ENCODE assay signal across 19 cellular contexts in the genomic region with DNA sequence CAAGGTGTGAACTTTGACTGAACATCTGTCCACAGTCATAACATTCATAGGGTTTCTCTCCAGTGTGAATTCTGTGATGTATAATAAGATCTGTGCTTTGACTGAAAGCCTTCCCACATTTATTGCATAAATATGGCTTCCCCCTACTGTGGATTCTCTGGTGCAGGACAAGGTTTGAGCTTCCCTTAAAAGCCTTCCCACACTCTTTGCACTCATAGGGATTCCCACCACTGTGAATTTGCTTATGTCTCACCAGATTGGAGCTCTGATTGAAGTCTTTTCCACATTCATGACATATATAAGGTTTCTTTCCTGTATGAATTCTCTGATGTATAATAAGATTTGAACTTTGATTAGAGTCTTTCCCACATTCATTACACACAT. TPM values are rescaled to one million over a fixed set of nuclear protein-coding genes. Genes with fewer than 3 reads are reported as not detected.
DNase-seq lines count a peak whose midpoint lies in the region; ATAC-seq and TF ChIP-seq lines count a peak whose summit lies in the region.
"Had no signal": no experiment of that assay in that cellular context is flagged by ENCODE, and none has a peak within 500 bp of the region (broad histone marks: within the 10 kb centered on the region; RNA-seq: fewer than 3 reads in every experiment).

No MANE protein-coding gene starts in this region.

- peak overlapping the region; percentile 0 for H3K4me3 ChIP-seq in CD8-positive, alpha-beta memory T cell (ENCODE audit: low read length)
- 0 out of 2 replicates have a peak overlapping the region, but pooled peaks have one; percentile 3 for H3K4me3 ChIP-seq in PC-9

- H3K4me3 Mint-ChIP-seq in CD8-positive, alpha-beta memory T cell = no peak overlapping the region
- H3K4me3 Mint-ChIP-seq in endothelial cell (ENCODE audit: unreplicated experiment) (peak overlapping the region; percentile 78), neural crest cell (peak overlapping the region; percentile 16)
- H3K4me3 Mint-ChIP-seq: CD4-positive, CD25-positive, alpha-beta regulatory T cell had no signal

- POLR2A ChIA-PET in CD8-positive, alpha-beta memory T cell (lab: Charles Lee) = interaction anchor here (1.1 kb wide), 1 partner anchor 8 kb away, joined by 4 read pairs; the partner anchor contains the start of gene ZNF594
- POLR2A ChIA-PET in PC-9 (lab: Charles Lee; ENCODE audit: unreplicated experiment) = interaction anchor here (0.7 kb wide), 1 partner anchor 89 kb away, joined by 3 read pairs; no protein-coding TSS in a partner anchor

- H2AFZ ChIP-seq in PC-9 = no peak overlapping the region

- no peak overlapping the region for H3K27ac ChIP-seq in CD8-positive, alpha-beta memory T cell (ENCODE audit: low read depth, low read length)
- no peak overlapping the region for H3K27ac ChIP-seq in PC-9

- peaks cover 7 to 30% (median 11%) of the 10 kb centered on the region in 3 donors for H3K4me1 Mint-ChIP-seq in CD8-positive, alpha-beta memory T cell
- no peaks in the 10 kb centered on the region for H3K4me1 Mint-ChIP-seq in endothelial cell (ENCODE audit: unreplicated experiment)
- no peaks in the 10 kb centered on the region for H3K4me1 Mint-ChIP-seq in neural crest cell

- H3K36me3 Mint-ChIP-seq in CD8-positive, alpha-beta memory T cell = peaks cover 18 to 68% (median 59%) of the 10 kb centered on the region in 3 donors
- peaks cover 79% of the 10 kb centered on the region for H3K36me3 Mint-ChIP-seq in endothelial cell (ENCODE audit: low read depth, unreplicated experiment)
- H3K36me3 Mint-ChIP-seq in neural crest cell (ENCODE audit: low read depth) = peaks cover 86% of the 10 kb centered on the region

- H3K4me2 ChIP-seq in PC-9 = no peak overlapping the region

- peaks cover 73% of the 10 kb centered on the region for H3K9me3 ChIP-seq in CD8-positive, alpha-beta memory T cell (ENCODE audit: low read length)
- H3K9me3 ChIP-seq in PC-9 (ENCODE audit: insufficient read depth, low read depth) = peaks cover 76% of the 10 kb centered on the region

- H3K27ac Mint-ChIP-seq in CD8-positive, alpha-beta memory T cell = peak overlapping the region in 1 of 8 donors; percentile 23
- H3K27ac Mint-ChIP-seq in endothelial cell (ENCODE audit: unreplicated experiment) (no peak overlapping the region), neural crest cell (ENCODE audit: unreplicated experiment) (no peak overlapping the region)

- H3K9me3 Mint-ChIP-seq in CD8-positive, alpha-beta memory T cell = peaks cover 49 to 93% (median 91%) of the 10 kb centered on the region in 5 donors
- H3K9me3 Mint-ChIP-seq in endothelial cell (ENCODE audit: unreplicated experiment) (peaks cover 65% of the 10 kb centered on the region), neural crest cell (peaks cover 49% of the 10 kb centered on the region)

- no peaks in the 10 kb centered on the region for H3K36me3 ChIP-seq in CD8-positive, alpha-beta memory T cell (ENCODE audit: insufficient read depth, low read length)
- peaks cover 13% of the 10 kb centered on the region for H3K36me3 ChIP-seq in PC-9 (ENCODE audit: low read depth)

- TF ChIP-seq CTCF in PC-9 (conservative IDR thresholded peaks at IDR 0.05) (no peak), endothelial cell (IDR thresholded peaks at IDR 0.05; ENCODE audit: unreplicated experiment) (no peak), neural crest cell (conservative IDR thresholded peaks at IDR 0.05) (no peak)

- no peak for ATAC-seq in GM18498 (IDR thresholded peaks at IDR 0.05; ENCODE audit: unreplicated experiment)
- ATAC-seq in HG02981 (IDR thresholded peaks at IDR 0.05; ENCODE audit: unreplicated experiment) = no peak

- no peaks in the 10 kb centered on the region for H3K79me2 ChIP-seq in PC-9 (ENCODE audit: low read depth)

- no peaks in the 10 kb centered on the region for H3K27me3 ChIP-seq in CD8-positive, alpha-beta memory T cell (ENCODE audit: insufficient read depth, low read length, poor library complexity, severe bottlenecking)
- no peaks in the 10 kb centered on the region for H3K27me3 ChIP-seq in PC-9 (ENCODE audit: insufficient read depth, low read depth)

- no TSS peak for BruUV-seq in PC-9 (replicated peaks; lab: Mats Ljungman, UMichigan)

- H4K20me1 ChIP-seq in PC-9 (ENCODE audit: insufficient read depth) = no peaks in the 10 kb centered on the region

- H3F3A ChIP-seq in PC-9 (ENCODE audit: insufficient read depth, low read depth) = peaks cover 38% of the 10 kb centered on the region

- intact Hi-C loops in PC-9 (cut with micrococcal nuclease; ENCODE audit: unreplicated experiment) = no loop called here

- H3K9me2 ChIP-seq in PC-9 (ENCODE audit: insufficient read depth) = no peaks in the 10 kb centered on the region

- H3K27me3 Mint-ChIP-seq in CD8-positive, alpha-beta memory T cell = no peaks in the 10 kb centered on the region
- H3K27me3 Mint-ChIP-seq in endothelial cell (ENCODE audit: unreplicated experiment) = peaks cover 17% of the 10 kb centered on the region
- peaks cover 12% of the 10 kb centered on the region for H3K27me3 Mint-ChIP-seq in neural crest cell (ENCODE audit: low read depth)
- H3K27me3 Mint-ChIP-seq: CD4-positive, CD25-positive, alpha-beta regulatory T cell had no signal

- no peak for DNase-seq in CD8-positive, alpha-beta memory T cell
- DNase-seq in PC-9 (no peak), endothelial cell (ENCODE audit: low spot score) (no peak), neural crest cell (ENCODE audit: low read depth, low spot score) (no peak), NOMO-1 treated with dmso at 0.1 percent for 144 hours (lab: John Stamatoyannopoulos, UW; ENCODE audit: unreplicated experiment) (no peak), 8988T (no peak)
- DNase-seq: ACHN; AML-193; Calu3; CD4-positive, CD25-positive, alpha-beta regulatory T cell; NCI-H187; NCI-H345; NCI-H526 treated with DMSO at 0.1 percent for 48 hours; OCI-M1; RPMI8226; SIG-M5 had no signal

- H3K4me1 ChIP-seq in CD8-positive, alpha-beta memory T cell (ENCODE audit: insufficient read depth, low read length) = no peaks in the 10 kb centered on the region
- H3K4me1 ChIP-seq in PC-9 (replicated peaks; ENCODE audit: insufficient read depth) = no peaks in the 10 kb centered on the region

- CTCF ChIA-PET in CD8-positive, alpha-beta memory T cell (lab: Charles Lee) = interaction anchor here (0.9 kb wide), 1 partner anchor 8 kb away, joined by 3 read pairs; the partner anchor contains the start of gene ZNF594
- CTCF ChIA-PET in PC-9 (lab: Charles Lee) = no interaction called here

RNA-seq across cellular contexts. Expression of gene ZNF594, which starts 8.3 kb away (rescaled TPM):
- 10 to 100 TPM; 11.7 to 14.9 TPM for total RNA-seq in CD8-positive, alpha-beta memory T cell
- polyA plus RNA-seq in CD8-positive, alpha-beta memory T cell = 1.2 TPM
- total RNA-seq in PC-9 (2021) = 14.0 and 18.4 TPM in 2 replicates
- 11.6 TPM for total RNA-seq in endothelial cell (ENCODE audit: unreplicated experiment)
- total RNA-seq in neural crest cell = 21.5 and 23.7 TPM in 2 replicates

RNA-seq across cellular contexts. Expression of gene SCIMP, which starts 51.3 kb away (rescaled TPM):
- total RNA-seq in CD8-positive, alpha-beta memory T cell = under 1 TPM; 0.22 TPM
- 0.81 TPM for polyA plus RNA-seq in CD8-positive, alpha-beta memory T cell
- total RNA-seq in PC-9 (2021) = not detected in 2 replicates
- total RNA-seq in endothelial cell (ENCODE audit: unreplicated experiment) = not detected
- total RNA-seq in neural crest cell = not detected in 2 replicates
- total RNA-seq: Calu3; CD4-positive, CD25-positive, alpha-beta regulatory T cell; HT1080 had no signal

Comparison
In these comparisons a context has a peak if more than half of its experiments do, and no peak if none do; other contexts are left out.
1. H3K4me3 Mint-ChIP-seq: peak in endothelial cell (single experiment) and neural crest cell (single experiment); none in CD8-positive, alpha-beta memory T cell (0 of 7).